ENCODE assay signal across 1 cellular context in the genomic region with DNA sequence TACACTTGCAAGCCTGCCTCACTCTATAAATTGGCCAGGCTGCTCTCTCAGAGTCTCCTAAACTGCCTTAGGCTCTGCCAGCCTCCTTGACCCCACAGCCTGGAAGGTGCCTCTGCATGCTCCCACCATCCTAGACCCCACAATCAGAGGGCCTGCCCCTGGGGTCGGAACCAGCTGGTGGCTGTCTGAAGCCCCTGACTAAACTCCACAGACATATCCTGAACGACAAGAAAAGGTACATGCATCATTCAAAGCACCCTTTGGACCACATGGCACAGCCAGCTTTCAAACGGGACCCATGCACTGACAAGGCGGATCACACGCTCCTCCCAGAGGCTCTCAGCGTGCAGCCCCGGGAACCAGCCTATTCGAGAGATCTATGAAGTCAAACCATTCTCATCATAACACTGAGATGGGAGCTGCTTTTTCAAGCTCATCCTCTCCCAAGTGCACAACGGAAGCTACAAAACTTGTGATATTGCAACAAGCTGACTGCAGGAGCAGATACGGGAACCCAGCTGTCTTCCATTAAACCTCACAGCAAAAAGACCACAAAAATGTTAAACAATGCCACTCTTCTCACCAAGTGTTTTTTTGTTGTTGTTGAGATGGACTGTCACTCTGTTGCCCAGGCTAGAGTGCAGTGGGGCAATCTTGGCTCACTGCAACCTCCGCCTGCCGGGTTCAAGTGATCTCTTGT.
A peak's percentile ranks its signal among the peaks of the same experiment; 100 is the strongest.
TF ChIP-seq lines count a peak whose summit lies in the region.

No MANE protein-coding gene starts in this region.

TF ChIP-seq in HepG2, 621 proteins besides CTCF, POLR2A, EP300 and RAD21:
- peak; percentile 31; the same call in 1 of the 2 replicates for TF ChIP-seq ZNF687 (CRISPR knock-in tag; IDR thresholded peaks at IDR 0.05)
- TF ChIP-seq, protein P1, sequence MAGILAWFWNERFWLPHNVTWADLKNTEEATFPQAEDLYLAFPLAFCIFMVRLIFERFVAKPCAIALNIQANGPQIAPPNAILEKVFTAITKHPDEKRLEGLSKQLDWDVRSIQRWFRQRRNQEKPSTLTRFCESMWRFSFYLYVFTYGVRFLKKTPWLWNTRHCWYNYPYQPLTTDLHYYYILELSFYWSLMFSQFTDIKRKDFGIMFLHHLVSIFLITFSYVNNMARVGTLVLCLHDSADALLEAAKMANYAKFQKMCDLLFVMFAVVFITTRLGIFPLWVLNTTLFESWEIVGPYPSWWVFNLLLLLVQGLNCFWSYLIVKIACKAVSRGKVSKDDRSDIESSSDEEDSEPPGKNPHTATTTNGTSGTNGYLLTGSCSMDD (CRISPR knock-in tag; IDR thresholded peaks at IDR 0.05): no peak
- no peak for TF ChIP-seq ZNF792 (CRISPR knock-in tag; IDR thresholded peaks at IDR 0.05)
- TF ChIP-seq ZNF407 (CRISPR knock-in tag; IDR thresholded peaks at IDR 0.05; ENCODE audit: not compliant biosample characterization): no peak
- 0 out of 2 replicates have a peak, but pooled peaks have one; percentile 36 for TF ChIP-seq AKAP8 (CRISPR knock-in tag; IDR thresholded peaks at IDR 0.05)
- no peak for TF ChIP-seq PITX1 (CRISPR knock-in tag; IDR thresholded peaks at IDR 0.05)
- no peak for TF ChIP-seq MTA3 (CRISPR knock-in tag; IDR thresholded peaks at IDR 0.05)
- TF ChIP-seq, protein P2, sequence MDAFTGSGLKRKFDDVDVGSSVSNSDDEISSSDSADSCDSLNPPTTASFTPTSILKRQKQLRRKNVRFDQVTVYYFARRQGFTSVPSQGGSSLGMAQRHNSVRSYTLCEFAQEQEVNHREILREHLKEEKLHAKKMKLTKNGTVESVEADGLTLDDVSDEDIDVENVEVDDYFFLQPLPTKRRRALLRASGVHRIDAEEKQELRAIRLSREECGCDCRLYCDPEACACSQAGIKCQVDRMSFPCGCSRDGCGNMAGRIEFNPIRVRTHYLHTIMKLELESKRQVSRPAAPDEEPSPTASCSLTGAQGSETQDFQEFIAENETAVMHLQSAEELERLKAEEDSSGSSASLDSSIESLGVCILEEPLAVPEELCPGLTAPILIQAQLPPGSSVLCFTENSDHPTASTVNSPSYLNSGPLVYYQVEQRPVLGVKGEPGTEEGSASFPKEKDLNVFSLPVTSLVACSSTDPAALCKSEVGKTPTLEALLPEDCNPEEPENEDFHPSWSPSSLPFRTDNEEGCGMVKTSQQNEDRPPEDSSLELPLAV (CRISPR knock-in tag; conservative IDR thresholded peaks at IDR 0.05; ENCODE audit: low read depth): no peak
- TF ChIP-seq ZBTB38 (CRISPR knock-in tag; IDR thresholded peaks at IDR 0.05): peak; percentile 71; the same call in 1 of the 2 replicates
- no peak for TF ChIP-seq RFXANK (CRISPR knock-in tag; IDR thresholded peaks at IDR 0.05)
- no peak for TF ChIP-seq ZNF510 (CRISPR knock-in tag; IDR thresholded peaks at IDR 0.05; ENCODE audit: low read depth)
- TF ChIP-seq FOSL1 (CRISPR knock-in tag; IDR thresholded peaks at IDR 0.05; ENCODE audit: borderline replicate concordance): no peak
- no peak for TF ChIP-seq PRDM10 (CRISPR knock-in tag; IDR thresholded peaks at IDR 0.05; ENCODE audit: low read depth)
